In the genomic region with DNA sequence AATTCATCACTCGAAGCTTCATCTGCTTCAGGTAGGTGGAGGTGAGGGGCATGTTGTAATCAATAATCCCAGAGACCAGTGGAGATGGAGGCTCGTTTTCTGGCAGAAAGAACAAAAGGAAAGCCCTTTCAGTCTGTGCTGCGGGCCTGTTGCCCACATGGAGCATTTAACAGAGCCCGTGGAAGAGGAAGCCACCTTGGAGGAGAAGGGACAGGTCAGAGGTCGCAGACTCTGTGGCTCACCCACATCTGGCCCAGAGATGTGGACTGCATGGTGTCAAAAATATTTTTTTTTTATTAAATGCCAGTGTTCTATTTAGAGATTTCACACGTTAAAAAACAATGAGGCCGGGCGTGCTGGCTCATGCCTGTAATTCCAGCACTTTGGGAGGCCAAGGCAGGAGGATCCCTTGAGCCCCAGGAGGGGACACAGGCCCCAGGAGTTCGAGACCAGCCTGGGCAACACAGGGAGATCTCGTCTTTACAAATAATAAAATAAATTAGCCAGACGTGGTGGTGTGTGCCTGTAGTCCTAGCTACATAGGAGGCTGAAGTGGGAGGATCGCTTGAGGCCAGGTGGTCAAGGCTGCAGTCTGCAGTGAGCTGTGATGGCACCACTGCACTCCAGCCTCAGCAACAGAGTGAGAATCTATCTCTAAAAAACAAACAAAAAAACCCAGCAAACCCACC, we compare ENCODE assay signal across 1 cellular context.
TF ChIP-seq lines count a peak whose summit lies in the region.

No MANE protein-coding gene starts in this region.

TF ChIP-seq in H1, 55 proteins besides CTCF, POLR2A, EP300 and RAD21:
- no peak for TF ChIP-seq RXRA (IDR thresholded peaks at IDR 0.05; ENCODE audit: insufficient read depth, low read depth, low read length)
- no peak for TF ChIP-seq HDAC2 (IDR thresholded peaks at IDR 0.05; ENCODE audit: borderline replicate concordance in 1 of 2, low read depth in 2 of 2, low read length in 2 of 2)
- TF ChIP-seq RBBP5 (IDR thresholded peaks at IDR 0.05; ENCODE audit: borderline replicate concordance, low read depth, low read length), result no peak
- no peak for TF ChIP-seq CREB1 (IDR thresholded peaks at IDR 0.05)
- no peak for TF ChIP-seq NANOG (IDR thresholded peaks at IDR 0.05; ENCODE audit: insufficient read depth, low read depth, low read length, poor library complexity, severe bottlenecking)
- TF ChIP-seq TAF1 (IDR thresholded peaks at IDR 0.05; ENCODE audit: low read depth, low read length), result no peak
- TF ChIP-seq, protein P1, sequence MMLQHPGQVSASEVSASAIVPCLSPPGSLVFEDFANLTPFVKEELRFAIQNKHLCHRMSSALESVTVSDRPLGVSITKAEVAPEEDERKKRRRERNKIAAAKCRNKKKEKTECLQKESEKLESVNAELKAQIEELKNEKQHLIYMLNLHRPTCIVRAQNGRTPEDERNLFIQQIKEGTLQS (IDR thresholded peaks at IDR 0.05; ENCODE audit: insufficient read depth, low read depth, low read length), result no peak
- TF ChIP-seq, protein P2, sequence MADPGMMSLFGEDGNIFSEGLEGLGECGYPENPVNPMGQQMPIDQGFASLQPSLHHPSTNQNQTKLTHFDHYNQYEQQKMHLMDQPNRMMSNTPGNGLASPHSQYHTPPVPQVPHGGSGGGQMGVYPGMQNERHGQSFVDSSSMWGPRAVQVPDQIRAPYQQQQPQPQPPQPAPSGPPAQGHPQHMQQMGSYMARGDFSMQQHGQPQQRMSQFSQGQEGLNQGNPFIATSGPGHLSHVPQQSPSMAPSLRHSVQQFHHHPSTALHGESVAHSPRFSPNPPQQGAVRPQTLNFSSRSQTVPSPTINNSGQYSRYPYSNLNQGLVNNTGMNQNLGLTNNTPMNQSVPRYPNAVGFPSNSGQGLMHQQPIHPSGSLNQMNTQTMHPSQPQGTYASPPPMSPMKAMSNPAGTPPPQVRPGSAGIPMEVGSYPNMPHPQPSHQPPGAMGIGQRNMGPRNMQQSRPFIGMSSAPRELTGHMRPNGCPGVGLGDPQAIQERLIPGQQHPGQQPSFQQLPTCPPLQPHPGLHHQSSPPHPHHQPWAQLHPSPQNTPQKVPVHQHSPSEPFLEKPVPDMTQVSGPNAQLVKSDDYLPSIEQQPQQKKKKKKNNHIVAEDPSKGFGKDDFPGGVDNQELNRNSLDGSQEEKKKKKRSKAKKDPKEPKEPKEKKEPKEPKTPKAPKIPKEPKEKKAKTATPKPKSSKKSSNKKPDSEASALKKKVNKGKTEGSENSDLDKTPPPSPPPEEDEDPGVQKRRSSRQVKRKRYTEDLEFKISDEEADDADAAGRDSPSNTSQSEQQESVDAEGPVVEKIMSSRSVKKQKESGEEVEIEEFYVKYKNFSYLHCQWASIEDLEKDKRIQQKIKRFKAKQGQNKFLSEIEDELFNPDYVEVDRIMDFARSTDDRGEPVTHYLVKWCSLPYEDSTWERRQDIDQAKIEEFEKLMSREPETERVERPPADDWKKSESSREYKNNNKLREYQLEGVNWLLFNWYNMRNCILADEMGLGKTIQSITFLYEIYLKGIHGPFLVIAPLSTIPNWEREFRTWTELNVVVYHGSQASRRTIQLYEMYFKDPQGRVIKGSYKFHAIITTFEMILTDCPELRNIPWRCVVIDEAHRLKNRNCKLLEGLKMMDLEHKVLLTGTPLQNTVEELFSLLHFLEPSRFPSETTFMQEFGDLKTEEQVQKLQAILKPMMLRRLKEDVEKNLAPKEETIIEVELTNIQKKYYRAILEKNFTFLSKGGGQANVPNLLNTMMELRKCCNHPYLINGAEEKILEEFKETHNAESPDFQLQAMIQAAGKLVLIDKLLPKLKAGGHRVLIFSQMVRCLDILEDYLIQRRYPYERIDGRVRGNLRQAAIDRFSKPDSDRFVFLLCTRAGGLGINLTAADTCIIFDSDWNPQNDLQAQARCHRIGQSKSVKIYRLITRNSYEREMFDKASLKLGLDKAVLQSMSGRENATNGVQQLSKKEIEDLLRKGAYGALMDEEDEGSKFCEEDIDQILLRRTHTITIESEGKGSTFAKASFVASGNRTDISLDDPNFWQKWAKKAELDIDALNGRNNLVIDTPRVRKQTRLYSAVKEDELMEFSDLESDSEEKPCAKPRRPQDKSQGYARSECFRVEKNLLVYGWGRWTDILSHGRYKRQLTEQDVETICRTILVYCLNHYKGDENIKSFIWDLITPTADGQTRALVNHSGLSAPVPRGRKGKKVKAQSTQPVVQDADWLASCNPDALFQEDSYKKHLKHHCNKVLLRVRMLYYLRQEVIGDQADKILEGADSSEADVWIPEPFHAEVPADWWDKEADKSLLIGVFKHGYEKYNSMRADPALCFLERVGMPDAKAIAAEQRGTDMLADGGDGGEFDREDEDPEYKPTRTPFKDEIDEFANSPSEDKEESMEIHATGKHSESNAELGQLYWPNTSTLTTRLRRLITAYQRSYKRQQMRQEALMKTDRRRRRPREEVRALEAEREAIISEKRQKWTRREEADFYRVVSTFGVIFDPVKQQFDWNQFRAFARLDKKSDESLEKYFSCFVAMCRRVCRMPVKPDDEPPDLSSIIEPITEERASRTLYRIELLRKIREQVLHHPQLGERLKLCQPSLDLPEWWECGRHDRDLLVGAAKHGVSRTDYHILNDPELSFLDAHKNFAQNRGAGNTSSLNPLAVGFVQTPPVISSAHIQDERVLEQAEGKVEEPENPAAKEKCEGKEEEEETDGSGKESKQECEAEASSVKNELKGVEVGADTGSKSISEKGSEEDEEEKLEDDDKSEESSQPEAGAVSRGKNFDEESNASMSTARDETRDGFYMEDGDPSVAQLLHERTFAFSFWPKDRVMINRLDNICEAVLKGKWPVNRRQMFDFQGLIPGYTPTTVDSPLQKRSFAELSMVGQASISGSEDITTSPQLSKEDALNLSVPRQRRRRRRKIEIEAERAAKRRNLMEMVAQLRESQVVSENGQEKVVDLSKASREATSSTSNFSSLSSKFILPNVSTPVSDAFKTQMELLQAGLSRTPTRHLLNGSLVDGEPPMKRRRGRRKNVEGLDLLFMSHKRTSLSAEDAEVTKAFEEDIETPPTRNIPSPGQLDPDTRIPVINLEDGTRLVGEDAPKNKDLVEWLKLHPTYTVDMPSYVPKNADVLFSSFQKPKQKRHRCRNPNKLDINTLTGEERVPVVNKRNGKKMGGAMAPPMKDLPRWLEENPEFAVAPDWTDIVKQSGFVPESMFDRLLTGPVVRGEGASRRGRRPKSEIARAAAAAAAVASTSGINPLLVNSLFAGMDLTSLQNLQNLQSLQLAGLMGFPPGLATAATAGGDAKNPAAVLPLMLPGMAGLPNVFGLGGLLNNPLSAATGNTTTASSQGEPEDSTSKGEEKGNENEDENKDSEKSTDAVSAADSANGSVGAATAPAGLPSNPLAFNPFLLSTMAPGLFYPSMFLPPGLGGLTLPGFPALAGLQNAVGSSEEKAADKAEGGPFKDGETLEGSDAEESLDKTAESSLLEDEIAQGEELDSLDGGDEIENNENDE (IDR thresholded peaks at IDR 0.05; ENCODE audit: insufficient replicate concordance, low read length), result no peak
- no peak for TF ChIP-seq MAFK (IDR thresholded peaks at IDR 0.05; ENCODE audit: low read depth, low read length)
- TF ChIP-seq, protein P3, sequence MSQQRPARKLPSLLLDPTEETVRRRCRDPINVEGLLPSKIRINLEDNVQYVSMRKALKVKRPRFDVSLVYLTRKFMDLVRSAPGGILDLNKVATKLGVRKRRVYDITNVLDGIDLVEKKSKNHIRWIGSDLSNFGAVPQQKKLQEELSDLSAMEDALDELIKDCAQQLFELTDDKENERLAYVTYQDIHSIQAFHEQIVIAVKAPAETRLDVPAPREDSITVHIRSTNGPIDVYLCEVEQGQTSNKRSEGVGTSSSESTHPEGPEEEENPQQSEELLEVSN (IDR thresholded peaks at IDR 0.05), result no peak
- TF ChIP-seq TBP (IDR thresholded peaks at IDR 0.05; ENCODE audit: low read depth, low read length), result no peak
